In the genomic region with DNA sequence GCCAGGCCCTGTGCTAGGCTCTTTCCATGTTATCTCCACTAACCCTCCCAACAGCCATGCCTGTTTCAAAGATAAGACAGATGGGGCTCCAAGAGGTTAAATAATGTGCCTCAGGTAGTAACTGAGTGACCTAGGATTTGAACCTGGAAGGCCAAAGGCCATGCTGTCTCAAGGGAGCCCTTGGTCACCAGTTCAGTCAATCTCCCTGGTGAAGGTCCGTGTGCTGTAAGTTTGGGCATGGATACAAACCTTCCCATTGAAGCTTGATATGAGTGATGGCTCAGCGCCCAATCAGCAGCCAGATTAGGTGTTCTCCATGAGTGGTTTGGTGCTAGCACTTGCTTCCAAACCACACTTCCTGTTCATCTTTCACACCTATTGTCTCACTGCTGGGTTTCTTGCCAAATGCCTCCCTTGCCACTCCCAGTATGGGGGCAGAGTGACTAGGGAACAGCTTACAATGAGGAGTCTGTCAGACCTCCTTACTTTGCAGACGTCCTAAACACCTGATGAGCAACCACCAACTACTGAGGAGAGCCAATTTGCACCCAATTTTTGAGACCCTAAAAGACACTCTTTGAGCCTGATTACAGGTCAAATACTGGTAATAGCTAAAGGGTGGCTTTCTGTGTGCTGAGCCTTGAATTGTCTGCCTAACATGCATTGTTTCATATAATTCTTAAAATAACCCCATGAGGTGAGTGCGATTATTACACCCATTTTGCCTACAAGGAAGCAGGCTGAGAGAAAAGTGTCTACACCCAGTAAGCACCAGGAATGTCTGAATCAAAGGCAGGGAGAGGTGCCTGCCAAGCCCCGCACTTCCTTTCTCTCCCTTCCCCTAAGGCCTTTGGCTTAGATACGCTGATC, we compare ENCODE assay signal across 8 cellular contexts. TPM values are rescaled to one million over a fixed set of nuclear protein-coding genes. Genes with fewer than 3 reads are reported as not detected.
DNase-seq lines count a peak whose midpoint lies in the region; ATAC-seq, FAIRE-seq and TF ChIP-seq lines count a peak whose summit lies in the region.

No MANE protein-coding gene starts in this region.

- H3K36me3 ChIP-seq in hepatocyte (replicated peaks; ENCODE audit: insufficient read depth, low read depth) (no peaks in the 10 kb centered on the region), uterus (no peaks in the 10 kb centered on the region)

- peaks cover 48% of the 10 kb centered on the region for H3K4me1 Mint-ChIP-seq in activated T-helper 1 cell treated with anti-CD3 and anti-CD28 coated beads, Interleukin-12 subunit alpha, Interleukin-12 subunit beta, Interleukin-2, Interleukin-4 antibody, amounts not matched to agents 30 ng/mL and 10 ng/mL and 1 ng/mL, durations not matched to agents 14 hours and 24 hours and 36 hours (ENCODE audit: low read depth)

- no peaks in the 10 kb centered on the region for H3K79me2 ChIP-seq in hepatocyte

- H3K27ac Mint-ChIP-seq in activated T-helper 1 cell treated with anti-CD3 and anti-CD28 coated beads, Interleukin-12 subunit alpha, Interleukin-12 subunit beta, Interleukin-2, Interleukin-4 antibody, amounts not matched to agents 30 ng/mL and 10 ng/mL and 1 ng/mL, durations not matched to agents 14 hours and 24 hours and 36 hours: no peak overlapping the region

- no peak for ATAC-seq in GM19455 (IDR thresholded peaks at IDR 0.05; ENCODE audit: unreplicated experiment)

- no peaks in the 10 kb centered on the region for H3K36me3 Mint-ChIP-seq in activated T-helper 1 cell treated with anti-CD3 and anti-CD28 coated beads, Interleukin-12 subunit alpha, Interleukin-12 subunit beta, Interleukin-2, Interleukin-4 antibody, amounts not matched to agents 30 ng/mL and 10 ng/mL and 1 ng/mL, durations not matched to agents 14 hours and 24 hours and 36 hours (ENCODE audit: low read depth)

- H3K4me2 ChIP-seq in hepatocyte: no peak overlapping the region

- intact Hi-C loops in activated T-helper 1 cell treated with anti-CD3 and anti-CD28 coated beads, Interleukin-12 subunit alpha, Interleukin-12 subunit beta, Interleukin-2, Interleukin-4 antibody, amounts not matched to agents 30 ng/mL and 10 ng/mL and 1 ng/mL, durations not matched to agents 14 hours and 24 hours and 36 hours (cut with micrococcal nuclease): loop anchor here (1.0 kb wide), 1 partner anchor 19 kb away; no protein-coding TSS in a partner anchor
- intact Hi-C loops in uterus (cut with DNase I; ENCODE audit: low total_unique reads): no loop called here

- no peak overlapping the region for H2AFZ ChIP-seq in hepatocyte

- H3K27ac ChIP-seq in hepatocyte (no peak overlapping the region), uterus (no peak overlapping the region)

- DNase-seq in DMS53 treated with DMSO at 0.1 percent for 48 hours (lab: John Stamatoyannopoulos, UW; ENCODE audit: unreplicated experiment): peak; percentile 9
- no peak for DNase-seq in H54 (ENCODE audit: insufficient read length, low spot score)
- peak; percentile 11 for DNase-seq in NCI-H460 (ENCODE audit: extremely low read depth, low read depth)
- peak; percentile 31 for DNase-seq in activated T-helper 1 cell treated with anti-CD3 and anti-CD28 coated beads, Interleukin-12 subunit alpha, Interleukin-12 subunit beta, Interleukin-2, Interleukin-4 antibody, amounts not matched to agents 30 ng/mL and 10 ng/mL and 1 ng/mL, durations not matched to agents 14 hours and 24 hours and 36 hours (ENCODE audit: low spot score)
- DNase-seq in hepatocyte (ENCODE audit: low spot score): peak; percentile 54
- DNase-seq in stimulated activated CD8-positive, alpha-beta memory T cell treated with anti-CD3 and anti-CD28 coated beads, Interleukin-12 subunit alpha, Interleukin-12 subunit beta, amount 100 ng/mL, for 1 hour (ENCODE audit: low read depth): peak; percentile 22
- no peak for DNase-seq in uterus

- H3K4me1 ChIP-seq in hepatocyte (ENCODE audit: insufficient read depth) (no peaks in the 10 kb centered on the region), uterus (no peaks in the 10 kb centered on the region)

- 83% methylated on average over 5 of the region's 6 CpGs for WGBS in hepatocyte (ENCODE audit: low lambda C conversion rate, missing lambda C conversion rate)

- TF ChIP-seq CTCF in hepatocyte (IDR thresholded peaks at IDR 0.05; ENCODE audit: poor library complexity) (peak; percentile 13), uterus (IDR thresholded peaks at IDR 0.05) (no peak)

- peaks cover 20% of the 10 kb centered on the region for H3K27me3 Mint-ChIP-seq in activated T-helper 1 cell treated with anti-CD3 and anti-CD28 coated beads, Interleukin-12 subunit alpha, Interleukin-12 subunit beta, Interleukin-2, Interleukin-4 antibody, amounts not matched to agents 30 ng/mL and 10 ng/mL and 1 ng/mL, durations not matched to agents 14 hours and 24 hours and 36 hours (ENCODE audit: insufficient read depth)

- no peaks in the 10 kb centered on the region for H4K20me1 ChIP-seq in hepatocyte (ENCODE audit: insufficient read depth, poor library complexity, severe bottlenecking)

- no peaks in the 10 kb centered on the region for H3K27me3 ChIP-seq in hepatocyte
- no peaks in the 10 kb centered on the region for H3K27me3 ChIP-seq in uterus

- no peak for TF ChIP-seq POLR2A in H54 (IDR thresholded peaks at IDR 0.05; ENCODE audit: low read depth, low read length)
- no peak for TF ChIP-seq POLR2A in uterus (IDR thresholded peaks at IDR 0.05)

- H3K4me3 Mint-ChIP-seq in activated T-helper 1 cell treated with anti-CD3 and anti-CD28 coated beads, Interleukin-12 subunit alpha, Interleukin-12 subunit beta, Interleukin-2, Interleukin-4 antibody, amounts not matched to agents 30 ng/mL and 10 ng/mL and 1 ng/mL, durations not matched to agents 14 hours and 24 hours and 36 hours: no peak overlapping the region

- H3K9me3 ChIP-seq in hepatocyte (ENCODE audit: low read depth) (no peaks in the 10 kb centered on the region), uterus (no peaks in the 10 kb centered on the region)

- H3K9me3 Mint-ChIP-seq in activated T-helper 1 cell treated with anti-CD3 and anti-CD28 coated beads, Interleukin-12 subunit alpha, Interleukin-12 subunit beta, Interleukin-2, Interleukin-4 antibody, amounts not matched to agents 30 ng/mL and 10 ng/mL and 1 ng/mL, durations not matched to agents 14 hours and 24 hours and 36 hours: no peaks in the 10 kb centered on the region

- H3K4me3 ChIP-seq in hepatocyte (no peak overlapping the region), uterus (no peak overlapping the region)

- no peaks in the 10 kb centered on the region for H3K9me2 ChIP-seq in hepatocyte (replicated peaks; ENCODE audit: insufficient read depth)

- peak; percentile 15 for FAIRE-seq in H54 (lab: Jason Lieb, UNC)

RNA-seq across cellular contexts. Expression of a gene that starts 48.5 kb away (rescaled TPM):
- total RNA-seq in NCI-H460 (2014; rRNA removed; shearing (Covaris generic)): 16.4 and 18.7 TPM in 2 replicates
- polyA plus RNA-seq in NCI-H460 (2014; cell fraction: nucleus; rRNA removed): 11.3 and 22.7 TPM in 2 replicates
- 40.9 and 41.9 TPM in 2 replicates for total RNA-seq in activated T-helper 1 cell treated with anti-CD3 and anti-CD28 coated beads, Interleukin-12 subunit alpha, Interleukin-12 subunit beta, Interleukin-2, Interleukin-4 antibody, amounts not matched to agents 30 ng/mL and 10 ng/mL and 1 ng/mL, durations not matched to agents 14 hours and 24 hours and 36 hours
- total RNA-seq in hepatocyte (657 and 865 TPM in 2 replicates), uterus (1,000 to 10,000 TPM in 1 of 4 donors, 100 to 1,000 TPM in 2, 10 to 100 TPM in 1; 29.2 to 1,111 (median 137) TPM)
- polyA plus RNA-seq in hepatocyte: 935 and 1,189 TPM in 2 replicates

RNA-seq across cellular contexts. Expression of a gene that starts 53.7 kb away (rescaled TPM):
- 337 and 371 TPM in 2 replicates for total RNA-seq in NCI-H460 (2014; rRNA removed; shearing (Covaris generic))
- polyA plus RNA-seq in NCI-H460 (2014; cell fraction: nucleus; rRNA removed): 232 and 324 TPM in 2 replicates
- 195 and 204 TPM in 2 replicates for total RNA-seq in activated T-helper 1 cell treated with anti-CD3 and anti-CD28 coated beads, Interleukin-12 subunit alpha, Interleukin-12 subunit beta, Interleukin-2, Interleukin-4 antibody, amounts not matched to agents 30 ng/mL and 10 ng/mL and 1 ng/mL, durations not matched to agents 14 hours and 24 hours and 36 hours
- 375 and 378 TPM in 2 replicates for total RNA-seq in hepatocyte
- polyA plus RNA-seq in hepatocyte: 390 and 411 TPM in 2 replicates
- 100 to 1,000 TPM; 206 to 389 (median 287) TPM for total RNA-seq in uterus

Comparison
In these comparisons a context has a peak if more than half of its experiments do, and no peak if none do; other contexts are left out.
1. DNase-seq: peak in DMS53 treated with DMSO at 0.1 percent for 48 hours (single experiment), NCI-H460 (single experiment), activated T-helper 1 cell treated with anti-CD3 and anti-CD28 coated beads, Interleukin-12 subunit alpha, Interleukin-12 subunit beta, Interleukin-2, Interleukin-4 antibody, amounts not matched to agents 30 ng/mL and 10 ng/mL and 1 ng/mL, durations not matched to agents 14 hours and 24 hours and 36 hours (single experiment), hepatocyte (single experiment) and stimulated activated CD8-positive, alpha-beta memory T cell treated with anti-CD3 and anti-CD28 coated beads, Interleukin-12 subunit alpha, Interleukin-12 subunit beta, amount 100 ng/mL, for 1 hour (single experiment); none in H54 (single experiment) and uterus (0 of 2).